Comparison of ENCODE assay signal across 10 cellular contexts in the genomic region with DNA sequence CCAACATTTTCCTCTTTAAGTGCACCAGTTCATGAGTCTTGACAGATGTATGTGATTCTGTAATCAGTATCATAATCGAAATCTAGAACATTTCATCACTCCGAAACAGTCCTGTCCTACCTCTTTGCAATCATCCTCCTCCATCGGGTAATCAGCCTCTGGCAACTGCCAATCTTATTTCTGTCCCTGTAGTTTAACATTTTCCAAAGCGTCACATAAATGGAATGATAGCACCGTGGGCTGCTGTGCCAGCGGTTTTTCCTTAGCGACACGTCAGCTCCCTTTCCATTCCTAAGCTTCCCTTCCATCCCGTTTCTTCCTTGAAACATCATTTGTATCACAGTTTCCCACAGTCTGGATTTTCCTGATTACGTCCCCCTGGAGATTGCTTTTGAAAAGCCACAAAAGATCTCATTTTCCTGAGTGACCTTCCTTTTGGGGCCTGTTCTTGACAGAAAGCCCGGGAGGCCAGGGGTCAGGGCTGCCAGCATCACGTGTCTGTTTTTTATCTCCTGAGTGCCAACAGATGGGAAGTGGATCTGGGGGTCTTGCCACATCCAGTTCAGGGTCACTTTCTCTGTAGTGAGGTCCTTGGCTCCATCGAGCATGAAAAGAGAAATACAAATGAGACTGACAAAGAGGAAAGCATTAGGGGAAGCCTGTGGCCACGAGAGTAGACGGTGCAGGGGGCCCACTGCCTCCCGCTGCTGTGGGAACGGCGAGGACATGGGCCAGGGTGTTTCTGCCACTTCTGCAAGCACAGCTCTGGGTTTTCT. TPM values are rescaled to one million over a fixed set of nuclear protein-coding genes. Genes with fewer than 3 reads are reported as not detected.
DNase-seq lines count a peak whose midpoint lies in the region; ATAC-seq and TF ChIP-seq lines count a peak whose summit lies in the region.
"Had no signal": no experiment of that assay in that cellular context is flagged by ENCODE, and none has a peak within 500 bp of the region (broad histone marks: within the 10 kb centered on the region; RNA-seq: fewer than 3 reads in every experiment).

No MANE protein-coding gene starts in this region.

- TF ChIP-seq POLR2A in vagina (IDR thresholded peaks at IDR 0.05) = no peak

- peak overlapping the region; percentile 41 for H3K4me3 Mint-ChIP-seq in neural progenitor cell
- no peak overlapping the region for H3K4me3 Mint-ChIP-seq in activated CD8-positive, alpha-beta T cell treated with anti-CD3 and anti-CD28 coated beads, Interleukin-2, amount 10 ng/mL, durations not matched to agents 7 days and 5 days
- H3K4me3 Mint-ChIP-seq in stimulated activated naive CD8-positive, alpha-beta T cell treated with anti-CD3 and anti-CD28 coated beads, Interleukin-15, amount 100 ng/mL, for 72 hours = no peak overlapping the region

- peaks cover 28% of the 10 kb centered on the region for H4K20me1 ChIP-seq in neural progenitor cell (ENCODE audit: low read depth)

- ATAC-seq in activated CD8-positive, alpha-beta T cell treated with anti-CD3 and anti-CD28 coated beads, Interleukin-2, amount 10 ng/mL, durations not matched to agents 7 days and 5 days = no peak
- ATAC-seq in HG02610 (IDR thresholded peaks at IDR 0.05; ENCODE audit: unreplicated experiment) = no peak
- no peak for ATAC-seq in stimulated activated naive CD8-positive, alpha-beta T cell treated with anti-CD3 and anti-CD28 coated beads, Interleukin-15, amount 100 ng/mL, for 72 hours

- H3F3A ChIP-seq in neural progenitor cell (ENCODE audit: low read depth) = peaks cover 22% of the 10 kb centered on the region

- H3K9me3 Mint-ChIP-seq in neural progenitor cell = no peaks in the 10 kb centered on the region
- H3K9me3 Mint-ChIP-seq in activated CD8-positive, alpha-beta T cell treated with anti-CD3 and anti-CD28 coated beads, Interleukin-2, amount 10 ng/mL, durations not matched to agents 7 days and 5 days (ENCODE audit: insufficient read depth) = no peaks in the 10 kb centered on the region
- no peaks in the 10 kb centered on the region for H3K9me3 Mint-ChIP-seq in stimulated activated naive CD8-positive, alpha-beta T cell treated with anti-CD3 and anti-CD28 coated beads, Interleukin-15, amount 100 ng/mL, for 72 hours

- peak overlapping the region; percentile 91 for H3K27ac Mint-ChIP-seq in neural progenitor cell
- H3K27ac Mint-ChIP-seq in activated CD8-positive, alpha-beta T cell treated with anti-CD3 and anti-CD28 coated beads, Interleukin-2, amount 10 ng/mL, durations not matched to agents 7 days and 5 days = no peak overlapping the region
- H3K27ac Mint-ChIP-seq in stimulated activated naive CD8-positive, alpha-beta T cell treated with anti-CD3 and anti-CD28 coated beads, Interleukin-15, amount 100 ng/mL, for 72 hours = peak overlapping the region in 1 of 2 donors; percentile 69

- H3K27ac ChIP-seq in ascending aorta (peak overlapping the region; percentile 92 to 97), neural progenitor cell (peak overlapping the region; percentile 80), vagina (peak overlapping the region; percentile 77)
- H3K27ac ChIP-seq: epithelial cell of prostate had no signal

- POLR2A ChIA-PET in activated CD8-positive, alpha-beta T cell treated with anti-CD3 and anti-CD28 coated beads, Interleukin-2, amount 10 ng/mL, durations not matched to agents 7 days and 5 days (lab: Charles Lee) = no interaction called here

- peak overlapping the region; percentile 33 for H3K4me2 ChIP-seq in neural progenitor cell

- CTCF ChIA-PET in activated CD8-positive, alpha-beta T cell treated with anti-CD3 and anti-CD28 coated beads, Interleukin-2, amount 10 ng/mL, durations not matched to agents 7 days and 5 days (lab: Charles Lee) = no interaction called here

- H2AFZ ChIP-seq in neural progenitor cell (replicated peaks) = no peak overlapping the region

- H3K4me1 ChIP-seq in ascending aorta (peaks cover 19 to 41% of the 10 kb centered on the region in 2 donors), neural progenitor cell (peaks cover 42% of the 10 kb centered on the region), vagina (peaks cover 44% of the 10 kb centered on the region)

- intact Hi-C loops in ascending aorta (cut with DNase I) (loop anchor here (1.0 to 10.0 kb wide), 4 partner anchors 32 to 248 kb away; partner anchors contain the start of genes POR, RHBDD2 and TMEM120A), vagina (cut with DNase I) (loop anchor here (5.0 kb wide), 1 partner anchor 45 kb away; the partner anchor contains the start of gene POR)

- peaks cover 14% of the 10 kb centered on the region for H3K36me3 Mint-ChIP-seq in neural progenitor cell
- no peaks in the 10 kb centered on the region for H3K36me3 Mint-ChIP-seq in activated CD8-positive, alpha-beta T cell treated with anti-CD3 and anti-CD28 coated beads, Interleukin-2, amount 10 ng/mL, durations not matched to agents 7 days and 5 days (ENCODE audit: low read depth)

- H3K36me3 ChIP-seq in ascending aorta (peaks cover 18 to 20% of the 10 kb centered on the region in 2 donors), neural progenitor cell (no peaks in the 10 kb centered on the region), vagina (no peaks in the 10 kb centered on the region)

- H3K27me3 Mint-ChIP-seq in neural progenitor cell (ENCODE audit: insufficient read depth, low read depth) = peaks cover 3% of the 10 kb centered on the region
- no peaks in the 10 kb centered on the region for H3K27me3 Mint-ChIP-seq in activated CD8-positive, alpha-beta T cell treated with anti-CD3 and anti-CD28 coated beads, Interleukin-2, amount 10 ng/mL, durations not matched to agents 7 days and 5 days (ENCODE audit: low read depth)
- H3K27me3 Mint-ChIP-seq in stimulated activated naive CD8-positive, alpha-beta T cell treated with anti-CD3 and anti-CD28 coated beads, Interleukin-15, amount 100 ng/mL, for 72 hours = no peaks in the 10 kb centered on the region

- H3K79me2 ChIP-seq in neural progenitor cell (ENCODE audit: low read depth) = no peaks in the 10 kb centered on the region

- H3K9ac ChIP-seq in neural progenitor cell = peak overlapping the region; percentile 3

- H3K4me1 Mint-ChIP-seq in neural progenitor cell = peaks cover 71% of the 10 kb centered on the region
- no peaks in the 10 kb centered on the region for H3K4me1 Mint-ChIP-seq in activated CD8-positive, alpha-beta T cell treated with anti-CD3 and anti-CD28 coated beads, Interleukin-2, amount 10 ng/mL, durations not matched to agents 7 days and 5 days (ENCODE audit: low read depth)
- no peaks in the 10 kb centered on the region for H3K4me1 Mint-ChIP-seq in stimulated activated naive CD8-positive, alpha-beta T cell treated with anti-CD3 and anti-CD28 coated beads, Interleukin-15, amount 100 ng/mL, for 72 hours

- TF ChIP-seq CTCF in ascending aorta (IDR thresholded peaks at IDR 0.05) = no peak
- no peak for TF ChIP-seq CTCF in fibroblast of villous mesenchyme (IDR thresholded peaks at IDR 0.05; ENCODE audit: insufficient read depth, low read depth, low read length)
- TF ChIP-seq CTCF in neural progenitor cell (IDR thresholded peaks at IDR 0.05) = no peak
- TF ChIP-seq CTCF in vagina (IDR thresholded peaks at IDR 0.05) = no peak

- DNase-seq in ascending aorta (ENCODE audit: low spot score in 2 of 2) = peak in 1 of 2 donors; percentile 89
- DNase-seq in fibroblast of villous mesenchyme (ENCODE audit: low read depth) = peak; percentile 87
- peak; percentile 71 for DNase-seq in neural progenitor cell (ENCODE audit: low spot score)
- DNase-seq in vagina (ENCODE audit: extremely low spot score in 2 of 2) = no peak
- no peak for DNase-seq in activated CD8-positive, alpha-beta T cell treated with anti-CD3 and anti-CD28 coated beads, Interleukin-2, amount 10 ng/mL, durations not matched to agents 7 days and 5 days
- DNase-seq in stimulated activated naive CD8-positive, alpha-beta T cell treated with anti-CD3 and anti-CD28 coated beads, Interleukin-15, amount 100 ng/mL, for 72 hours = no peak
- DNase-seq: NCI-H1930, small intestine had no signal

- H3K4me3 ChIP-seq in ascending aorta (peak overlapping the region in 1 of 2 donors; percentile 29), fibroblast of villous mesenchyme (ENCODE audit: low read depth, low read length) (no peak overlapping the region), neural progenitor cell (no peak overlapping the region), vagina (no peak overlapping the region)

- H3K27me3 ChIP-seq in ascending aorta (no peaks in the 10 kb centered on the region), neural progenitor cell (no peaks in the 10 kb centered on the region), vagina (no peaks in the 10 kb centered on the region)

- H3K9me3 ChIP-seq in ascending aorta (no peaks in the 10 kb centered on the region), neural progenitor cell (ENCODE audit: low read depth) (no peaks in the 10 kb centered on the region), vagina (no peaks in the 10 kb centered on the region)

RNA-seq across cellular contexts. Expression of gene TMEM120A, which starts 31.6 kb away (rescaled TPM):
- 24.2 TPM for total RNA-seq in ascending aorta
- 18.4 and 30.2 TPM in 2 replicates for total RNA-seq in fibroblast of villous mesenchyme
- 9.4 and 10.4 TPM in 2 replicates for total RNA-seq in neural progenitor cell (ENCODE audit: low replicate concordance)
- 45.9 TPM for total RNA-seq in vagina
- 10 to 100 TPM; 15.9 to 17.6 TPM for total RNA-seq in activated CD8-positive, alpha-beta T cell treated with anti-CD3 and anti-CD28 coated beads, Interleukin-2, amount 10 ng/mL, durations not matched to agents 7 days and 5 days

RNA-seq across cellular contexts. Expression of gene POR, which starts 47.8 kb away (rescaled TPM):
- total RNA-seq in ascending aorta = 236 TPM
- total RNA-seq in fibroblast of villous mesenchyme = 77.0 and 90.7 TPM in 2 replicates
- 38.6 and 61.0 TPM in 2 replicates for total RNA-seq in neural progenitor cell (ENCODE audit: low replicate concordance)
- 94.3 TPM for total RNA-seq in vagina
- total RNA-seq in activated CD8-positive, alpha-beta T cell treated with anti-CD3 and anti-CD28 coated beads, Interleukin-2, amount 10 ng/mL, durations not matched to agents 7 days and 5 days = 10 to 100 TPM; 31.8 to 32.2 TPM

Comparison
In these comparisons a context has a peak if more than half of its experiments do, and no peak if none do; other contexts are left out.
1. DNase-seq: peak in fibroblast of villous mesenchyme (single experiment) and neural progenitor cell (single experiment); none in vagina (0 of 2), activated CD8-positive, alpha-beta T cell treated with anti-CD3 and anti-CD28 coated beads, Interleukin-2, amount 10 ng/mL, durations not matched to agents 7 days and 5 days (single experiment) and stimulated activated naive CD8-positive, alpha-beta T cell treated with anti-CD3 and anti-CD28 coated beads, Interleukin-15, amount 100 ng/mL, for 72 hours (0 of 2).
2. Peak in every context shown above with its lines, with median percentiles within 50 percentile points of each other: H3K27ac ChIP-seq.